In the genomic region with DNA sequence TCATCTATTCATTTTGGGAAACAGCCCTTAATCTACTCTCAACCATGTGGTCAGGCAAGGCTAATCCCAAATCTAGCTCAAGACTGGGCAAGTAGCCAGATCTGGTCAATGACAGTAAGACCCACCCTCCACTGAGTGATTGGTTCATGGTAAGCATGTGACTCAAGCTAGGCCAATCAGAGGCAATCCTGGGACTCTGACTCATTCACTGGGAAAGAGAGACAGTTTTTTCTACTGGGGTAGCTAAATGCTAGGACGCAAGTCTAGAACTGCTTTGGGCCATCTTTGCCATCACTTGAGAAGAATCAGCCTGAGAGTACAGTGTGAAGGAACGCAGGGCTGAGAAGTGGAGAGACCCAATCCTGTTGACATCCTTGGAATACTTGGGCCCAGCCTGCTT, we compare ENCODE assay signal across 11 cellular contexts. TPM values are rescaled to one million over a fixed set of nuclear protein-coding genes. Genes with fewer than 3 reads are reported as not detected.
DNase-seq lines count a peak whose midpoint lies in the region; ATAC-seq and TF ChIP-seq lines count a peak whose summit lies in the region.
"Had no signal": no experiment of that assay in that cellular context is flagged by ENCODE, and none has a peak within 500 bp of the region (broad histone marks: within the 10 kb centered on the region; RNA-seq: fewer than 3 reads in every experiment).

No MANE protein-coding gene starts in this region.

- no peaks in the 10 kb centered on the region for H3K9me3 ChIP-seq in CD4-positive, alpha-beta memory T cell (ENCODE audit: control insufficient read depth in 1 of 2, low read length in 2 of 2)

- no peaks in the 10 kb centered on the region for H3K9me3 Mint-ChIP-seq in CD4-positive, alpha-beta memory T cell

- H3K4me3 Mint-ChIP-seq in CD4-positive, alpha-beta memory T cell, result no peak overlapping the region
- H3K4me3 Mint-ChIP-seq: naive B cell had no signal

- H3K4me1 ChIP-seq in CD4-positive, alpha-beta memory T cell (ENCODE audit: insufficient read depth, low read length), result no peaks in the 10 kb centered on the region

- peaks cover 7 to 11% of the 10 kb centered on the region in 2 donors for H3K27me3 Mint-ChIP-seq in CD4-positive, alpha-beta memory T cell

- H3K4me3 ChIP-seq in HFF-Myc (replicated peaks; ENCODE audit: low read depth, low read length), result no peak overlapping the region
- H3K4me3 ChIP-seq in foreskin fibroblast (ENCODE audit: low read depth in 1 of 2, low read length in 2 of 2), result no peak overlapping the region
- no peak overlapping the region for H3K4me3 ChIP-seq in dorsolateral prefrontal cortex
- H3K4me3 ChIP-seq in CD4-positive, alpha-beta memory T cell (ENCODE audit: low read length in 2 of 2), result no peak overlapping the region

- intact Hi-C loops in dorsolateral prefrontal cortex (cut with DNase I), result loop anchor here (2.0 to 5.0 kb wide), 2 partner anchors 95 to 330 kb away; no protein-coding TSS in a partner anchor
- intact Hi-C loops in CD4-positive, alpha-beta memory T cell (cut with micrococcal nuclease), result no loop called here

- no peaks in the 10 kb centered on the region for H3K36me3 Mint-ChIP-seq in CD4-positive, alpha-beta memory T cell
- H3K36me3 Mint-ChIP-seq: naive B cell had no signal

- no peak overlapping the region for H3K27ac ChIP-seq in dorsolateral prefrontal cortex
- H3K27ac ChIP-seq in CD4-positive, alpha-beta memory T cell (ENCODE audit: low read depth, low read length), result no peak overlapping the region

- TF ChIP-seq CTCF in HFF-Myc (IDR thresholded peaks at IDR 0.05; ENCODE audit: low read depth, low read length, missing control alignments), result no peak
- no peak for TF ChIP-seq CTCF in foreskin fibroblast (IDR thresholded peaks at IDR 0.05; ENCODE audit: low read depth, low read length)
- TF ChIP-seq CTCF in dorsolateral prefrontal cortex (IDR thresholded peaks at IDR 0.05 in 54 of 56, conservative IDR thresholded peaks at IDR 0.05 in 2 of 56; ENCODE audit: low read depth in 1 of 56, partially characterized antibody in 56 of 56), result no peak

- DNase-seq in EH (ENCODE audit: low read depth) (peak; percentile 52), HFF-Myc (ENCODE audit: extremely low read depth, low read depth) (peak; percentile 50), SK-MEL-5 (ENCODE audit: low read depth, low spot score) (peak; percentile 58), foreskin fibroblast (peak; percentile 11 to 50), dorsolateral prefrontal cortex (no peak)
- no peak for DNase-seq in NK-92 treated with Interleukin-12 subunit alpha and Interleukin-12 subunit beta, amount 100 ng/mL, for 24 hours (lab: John Stamatoyannopoulos, UW)
- no peak for DNase-seq in CD4-positive, alpha-beta memory T cell
- DNase-seq: activated CD4-positive, CD25-positive, alpha-beta regulatory T cell treated with anti-CD3 and anti-CD28 coated beads, Interleukin-2, amount 50 U/mL, for 72 hours; glutamatergic neuron; naive B cell had no signal

- POLR2A ChIA-PET in CD4-positive, alpha-beta memory T cell (lab: Charles Lee; ENCODE audit: partially characterized antibody), result no interaction called here

- peaks cover 0 to 8% (median 0%) of the 10 kb centered on the region in 45 donors for H3K27me3 ChIP-seq in dorsolateral prefrontal cortex
- H3K27me3 ChIP-seq in CD4-positive, alpha-beta memory T cell (ENCODE audit: insufficient read depth, low read length), result no peaks in the 10 kb centered on the region

- no peak for TF ChIP-seq POLR2A in GM18505 (IDR thresholded peaks at IDR 0.05; ENCODE audit: borderline replicate concordance, extremely low read depth, insufficient read depth, insufficient read length)

- H3K27ac Mint-ChIP-seq in CD4-positive, alpha-beta memory T cell, result peak overlapping the region in 1 of 7 donors; percentile 40

- CTCF ChIA-PET in CD4-positive, alpha-beta memory T cell (lab: Charles Lee; ENCODE audit: partially characterized antibody), result interaction anchor here (1.3 to 13.1 kb wide), 5 partner anchors 14 to 330 kb away, joined by 4 to 227 read pairs (median 8); no protein-coding TSS in a partner anchor

- peaks cover 2 to 5% (median 4%) of the 10 kb centered on the region in 4 donors for H3K4me1 Mint-ChIP-seq in CD4-positive, alpha-beta memory T cell

- in situ Hi-C loops in SK-MEL-5 (cut with HindIII; ENCODE audit: low pct_unique_long_range_greater_than_20kb, low sequenced_read_pairs), result no loop called here

- H3K36me3 ChIP-seq in CD4-positive, alpha-beta memory T cell (ENCODE audit: insufficient read depth, low read length), result no peaks in the 10 kb centered on the region

- ATAC-seq in GM18505 (IDR thresholded peaks at IDR 0.05; ENCODE audit: unreplicated experiment), result no peak

RNA-seq across cellular contexts. Expression of a gene that starts 9.3 kb away (rescaled TPM):
- 17.5 and 26.6 TPM in 2 replicates for total RNA-seq in SK-MEL-5 (2014; rRNA removed; shearing (Covaris generic))
- 7.4 and 13.0 TPM in 2 replicates for polyA plus RNA-seq in SK-MEL-5 (2015; cell fraction: cytosol; rRNA removed)
- polyA plus RNA-seq in SK-MEL-5 (2015; cell fraction: nucleus; rRNA removed), result 26.1 and 34.2 TPM in 2 replicates
- 10 to 100 TPM in 110 of 120 experiments, 1 to 10 TPM in 10; 7.8 to 24.6 (median 13.3) TPM for total RNA-seq in dorsolateral prefrontal cortex
- total RNA-seq in CD4-positive, alpha-beta memory T cell, result 10 to 100 TPM; 17.5 to 17.6 TPM
- polyA plus RNA-seq in CD4-positive, alpha-beta memory T cell, result 10 to 100 TPM; 11.9 to 13.8 TPM

Comparison
In these comparisons a context has a peak if more than half of its experiments do, and no peak if none do; other contexts are left out.
1. DNase-seq: peak in EH (single experiment), HFF-Myc (single experiment), SK-MEL-5 (single experiment) and foreskin fibroblast (2 of 2); none in dorsolateral prefrontal cortex (0 of 10), NK-92 treated with Interleukin-12 subunit alpha and Interleukin-12 subunit beta, amount 100 ng/mL, for 24 hours (single experiment) and CD4-positive, alpha-beta memory T cell (0 of 5).